1 cellular context compared by ENCODE assay signal in the genomic region with DNA sequence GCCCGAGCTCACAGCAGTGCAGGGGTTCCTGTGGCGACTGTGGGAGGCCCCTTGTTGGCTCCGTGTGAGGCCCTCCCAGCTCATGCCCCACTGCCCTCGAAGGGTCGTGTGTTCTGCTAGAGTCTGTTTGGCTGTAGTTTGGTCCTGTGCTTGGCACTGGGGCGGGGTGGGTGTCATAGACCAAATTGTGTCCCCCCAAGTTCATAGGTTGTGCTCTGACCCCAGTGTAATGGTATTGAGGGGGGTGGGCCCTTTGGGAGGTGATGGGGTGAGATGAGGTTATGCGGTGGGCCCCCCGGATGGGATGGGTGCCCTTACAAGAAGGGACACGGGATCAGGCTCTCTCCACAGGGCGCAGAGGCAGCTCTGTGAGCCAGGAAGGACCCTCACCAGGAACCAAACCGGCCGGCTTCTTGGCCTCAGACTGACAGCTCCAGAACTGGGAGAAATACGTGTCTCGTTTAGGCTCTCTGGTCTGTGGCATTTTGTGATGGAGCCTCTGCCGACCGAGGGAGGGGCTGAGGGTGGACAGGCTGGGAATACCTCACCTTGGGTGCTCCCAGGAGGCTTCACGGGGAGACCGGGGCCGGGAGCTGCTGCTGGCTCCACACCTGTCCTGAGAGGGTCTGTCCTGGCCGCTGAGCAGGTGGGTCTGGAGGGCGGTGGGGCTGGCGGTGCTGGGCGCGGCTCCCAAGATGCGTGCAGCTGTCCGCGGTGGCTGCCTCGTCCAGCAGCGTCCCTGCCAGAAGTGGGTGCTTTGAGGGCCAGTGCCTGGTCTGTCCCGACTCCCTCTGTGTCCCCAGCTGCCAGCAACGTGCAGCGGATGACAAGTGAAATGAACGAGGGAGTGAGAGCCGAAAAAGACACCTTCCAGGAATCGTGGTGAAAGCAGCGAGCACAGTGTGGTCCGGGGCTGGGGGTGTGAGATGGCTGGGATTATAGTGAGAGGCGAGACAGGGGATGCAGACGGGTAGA.
TF ChIP-seq lines count a peak whose summit lies in the region.

No MANE protein-coding gene starts in this region.

TF ChIP-seq in GM23338, 12 proteins besides CTCF, POLR2A, EP300 and RAD21 (continued from another document):
- TF ChIP-seq ZNF462 (CRISPR knock-in tag; IDR thresholded peaks at IDR 0.05) = no peak
